10 cellular contexts compared by ENCODE assay signal in genomic region chr11:121930004-121930965, GRCh38.
DNase-seq lines count a peak whose midpoint lies in the region; ATAC-seq and TF ChIP-seq lines count a peak whose summit lies in the region.
"Had no signal": no experiment of that assay in that cellular context is flagged by ENCODE, and none has a peak within 500 bp of the region (broad histone marks: within the 10 kb centered on the region; RNA-seq: fewer than 3 reads in every experiment).

No MANE protein-coding gene starts in this region.

- peaks cover 0 to 14% of the 10 kb centered on the region in 2 donors for H3K4me1 ChIP-seq in muscle layer of duodenum (ENCODE audit: control insufficient read depth in 1 of 2, insufficient read depth in 2 of 2, low read length in 2 of 2)

- TF ChIP-seq CTCF in AG10803 (conservative IDR thresholded peaks at IDR 0.05; ENCODE audit: low read length) = no peak

- H3K27me3 ChIP-seq in muscle layer of duodenum (ENCODE audit: low read depth, low read length) = no peaks in the 10 kb centered on the region

- no peak overlapping the region for H3K27ac ChIP-seq in muscle layer of duodenum (ENCODE audit: low read length)

- H3K36me3 ChIP-seq in muscle layer of duodenum (ENCODE audit: control insufficient read depth in 1 of 2, insufficient read depth in 2 of 2, low read length in 2 of 2) = no peaks in the 10 kb centered on the region

- H3K9me3 ChIP-seq in muscle layer of duodenum (ENCODE audit: control insufficient read depth in 1 of 2, low read length in 2 of 2) = no peaks in the 10 kb centered on the region

- peak; percentile 55 for ATAC-seq in HG02798 (IDR thresholded peaks at IDR 0.05; ENCODE audit: poor library complexity, unreplicated experiment)

- H3K4me3 ChIP-seq in AG10803 (ENCODE audit: low read length) (peak overlapping the region; percentile 46), muscle layer of duodenum (ENCODE audit: low read depth in 1 of 2, low read length in 2 of 2) (peak overlapping the region; percentile 43 to 65)

- DNase-seq in AG10803 (ENCODE audit: low read depth) = peak; percentile 52
- peak; percentile 42 for DNase-seq in dedifferentiated amniotic fluid mesenchymal stem cell (ENCODE audit: extremely low spot score)
- no peak for DNase-seq in MV-4-11 (lab: John Stamatoyannopoulos, UW)
- no peak for DNase-seq in activated CD4-positive, alpha-beta T cell treated with anti-CD3 and anti-CD28 coated beads, Interleukin-2, amount 50 U/mL, for 4 hours
- DNase-seq in COLO668 (lab: John Stamatoyannopoulos, UW; ENCODE audit: unreplicated experiment) = no peak
- no peak for DNase-seq in NCI-H524 (lab: John Stamatoyannopoulos, UW)
- DNase-seq: activated effector memory CD4-positive, alpha-beta T cell treated with Interleukin-2 at 50 U/mL for 16 hours; COR-L47 had no signal

Comparison
In these comparisons a context has a peak if more than half of its experiments do, and no peak if none do; other contexts are left out.
1. DNase-seq: peak in AG10803 (single experiment) and dedifferentiated amniotic fluid mesenchymal stem cell (single experiment); none in MV-4-11 (single experiment), activated CD4-positive, alpha-beta T cell treated with anti-CD3 and anti-CD28 coated beads, Interleukin-2, amount 50 U/mL, for 4 hours (0 of 2), COLO668 (single experiment) and NCI-H524 (0 of 2).